In the genomic region with DNA sequence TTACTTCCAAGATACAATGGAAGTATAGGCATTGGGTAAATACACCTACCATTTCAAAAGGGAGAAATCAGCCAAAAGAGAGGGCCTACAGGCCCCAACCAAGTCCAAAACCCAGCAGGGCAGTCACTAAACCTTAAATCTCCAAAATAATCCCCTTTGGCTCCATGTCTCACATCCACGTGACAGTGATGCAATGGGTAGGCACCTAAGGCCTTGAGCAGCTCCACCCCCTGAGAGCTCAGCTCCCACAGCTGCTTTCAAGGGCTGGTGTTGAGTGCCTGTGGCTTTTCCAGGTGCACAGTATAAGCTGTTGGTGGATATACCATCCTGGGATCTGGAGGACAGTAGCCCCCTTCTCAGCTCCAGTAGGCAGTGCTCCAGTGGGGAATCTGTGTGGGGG, we compare ENCODE assay signal across 25 cellular contexts.
"Had no signal": no experiment of that assay in that cellular context is flagged by ENCODE, and none has a peak within 500 bp of the region (broad histone marks: within the 10 kb centered on the region; RNA-seq: fewer than 3 reads in every experiment).

No MANE protein-coding gene starts in this region.

- DNase-seq: occipital lobe; ovary; posterior cingulate gyrus; psoas muscle; right cardiac atrium; right lobe of liver; sigmoid colon; small intestine; stimulated activated CD4-positive, alpha-beta T cell treated with anti-CD3 and anti-CD28 coated beads, Interleukin-15, amount 100 ng/mL, for 24 hours; stimulated activated CD4-positive, alpha-beta T cell treated with anti-CD3 and anti-CD28 coated beads, Interleukin-2, amount 100 ng/mL, for 24 hours; stimulated activated CD4-positive, alpha-beta T cell treated with anti-CD3 and anti-CD28 coated beads, Interleukin-2, amount 100 ng/mL, for 48 hours; stimulated activated CD4-positive, alpha-beta T cell treated with anti-CD3 and anti-CD28 coated beads, Interleukin-4, amount 100 ng/mL, for 24 hours; stimulated activated naive B cell treated with anti-CD40 and anti-IgM and Interleukin-4, amounts not matched to agents 10 μg/mL and 1 μg/mL and 100 μg/mL, for 72 hours; stimulated activated naive CD4-positive, alpha-beta T cell treated with Interleukin-2 at 50 U/mL for 16 hours; stomach; thyroid gland; trophoblast cell; upper lobe of left lung had no signal

- H3K79me2 ChIP-seq: parathyroid adenoma had no signal

- H2AFZ ChIP-seq: neural progenitor cell, parathyroid adenoma had no signal

- H3K36me3 ChIP-seq: neural progenitor cell, ovary, right lobe of liver, sigmoid colon, stomach, thoracic aorta, thyroid gland, upper lobe of left lung, vagina had no signal

- H3K4me2 ChIP-seq: neural progenitor cell had no signal

- H3K4me1 ChIP-seq: neural progenitor cell, parathyroid adenoma, psoas muscle, right lobe of liver, sigmoid colon, stomach, thyroid gland, tibial nerve, upper lobe of left lung, vagina had no signal

- H3K27me3 ChIP-seq: neural progenitor cell, ovary, right lobe of liver, sigmoid colon, stomach, thyroid gland, tibial nerve, upper lobe of left lung, vagina had no signal

- FAIRE-seq: small intestine, urothelium cell line had no signal

- H3K4me3 ChIP-seq: neural progenitor cell, ovary, psoas muscle, right lobe of liver, sigmoid colon, stomach, thoracic aorta, thyroid gland, tibial nerve, upper lobe of left lung, vagina had no signal

- ATAC-seq: psoas muscle; right cardiac atrium; right lobe of liver; stimulated activated effector memory CD8-positive, alpha-beta T cell treated with anti-CD3 and anti-CD28 coated beads, Interleukin-12 subunit alpha, Interleukin-12 subunit beta, amount 100 ng/mL, for 72 hours; stimulated activated naive B cell treated with anti-CD40 and anti-IgM and Interleukin-4, amounts not matched to agents 10 μg/mL and 1 μg/mL and 100 μg/mL, for 72 hours had no signal

- H3K9me3 ChIP-seq: ovary, psoas muscle, right lobe of liver, sigmoid colon, stomach, thoracic aorta, thyroid gland, tibial nerve, upper lobe of left lung, vagina had no signal

- H3K9ac ChIP-seq: neural progenitor cell, parathyroid adenoma had no signal

- H3K27ac ChIP-seq: neural progenitor cell, ovary, parathyroid adenoma, psoas muscle, right lobe of liver, sigmoid colon, stomach, thoracic aorta, thyroid gland, tibial nerve, upper lobe of left lung, vagina had no signal
